Comparison of ENCODE assay signal across 9 cellular contexts in the genomic region with DNA sequence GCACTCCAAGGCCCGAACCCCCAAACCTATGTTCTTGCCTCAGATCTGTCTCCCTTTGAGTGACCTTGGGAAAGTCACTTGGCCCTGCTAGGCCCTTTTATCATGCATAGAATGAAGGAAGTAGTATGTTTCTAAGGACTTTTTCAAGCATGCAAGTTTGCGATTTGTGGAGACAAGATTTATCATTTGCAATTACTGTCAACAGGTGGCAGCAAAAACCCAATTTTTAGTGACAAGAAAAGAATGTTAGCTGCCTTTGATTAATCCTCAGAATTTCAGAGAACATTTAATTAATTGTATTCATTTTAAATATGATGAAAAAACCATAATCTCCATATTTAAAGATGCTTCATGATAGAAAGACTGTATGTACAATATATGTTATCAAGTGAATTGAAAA. TPM values are rescaled to one million over a fixed set of nuclear protein-coding genes. Genes with fewer than 3 reads are reported as not detected.
A peak's percentile ranks its signal among the peaks of the same experiment; 100 is the strongest.
DNase-seq lines count a peak whose midpoint lies in the region; ATAC-seq and TF ChIP-seq lines count a peak whose summit lies in the region.
"Had no signal": no experiment of that assay in that cellular context is flagged by ENCODE, and none has a peak within 500 bp of the region (broad histone marks: within the 10 kb centered on the region; RNA-seq: fewer than 3 reads in every experiment).

No MANE protein-coding gene starts in this region.

- H3K36me3 ChIP-seq in psoas muscle (ENCODE audit: insufficient read depth in 1 of 2, low read depth in 1 of 2) = no peaks in the 10 kb centered on the region

- no peak overlapping the region for H3K27ac ChIP-seq in psoas muscle
- H3K27ac ChIP-seq: skin epidermis had no signal

- H3K27me3 ChIP-seq in psoas muscle (ENCODE audit: insufficient read depth in 3 of 3, low read length in 2 of 3) = peaks cover 0 to 3% (median 0%) of the 10 kb centered on the region in 3 donors

- intact Hi-C loops in psoas muscle (cut with DNase I) = loop anchor here (5.0 kb wide), 2 partner anchors 866 to 871 kb away; no protein-coding TSS in a partner anchor

- H3K9me3 ChIP-seq in psoas muscle = no peaks in the 10 kb centered on the region

- WGBS in psoas muscle, 3 donors = 30 to 41% (median 35%) methylated on average over 2 of the region's 2 CpGs

- ATAC-seq in psoas muscle (no peak), GM19023 (IDR thresholded peaks at IDR 0.05; ENCODE audit: unreplicated experiment) (no peak), GM19328 (IDR thresholded peaks at IDR 0.05; ENCODE audit: unreplicated experiment) (no peak)

- no peaks in the 10 kb centered on the region for H3K4me1 ChIP-seq in psoas muscle

- DNase-seq in NCI-H1417 (lab: John Stamatoyannopoulos, UW) = peak; percentile 8 to 75 (median 41)
- no peak for DNase-seq in NCI-H1417 treated with DMSO at 0.1 percent for 48 hours (lab: John Stamatoyannopoulos, UW)
- peak; percentile 44 for DNase-seq in HPDE6-E6E7 (ENCODE audit: extremely low spot score)
- DNase-seq in RPMI7951 (ENCODE audit: low read depth) = peak; percentile 63
- DNase-seq in epithelial cell of proximal tubule (ENCODE audit: low read depth) = no peak
- no peak for DNase-seq in psoas muscle

- TF ChIP-seq CTCF in epithelial cell of proximal tubule (conservative IDR thresholded peaks at IDR 0.05; ENCODE audit: low read depth, low read length) (peak; percentile 63), psoas muscle (IDR thresholded peaks at IDR 0.05) (peak; percentile 51)

- H3K4me3 ChIP-seq in epithelial cell of proximal tubule (ENCODE audit: low read depth, low read length) (no peak overlapping the region), psoas muscle (no peak overlapping the region)
- H3K4me3 ChIP-seq: skin epidermis had no signal

RNA-seq across cellular contexts. Expression of gene PREP, which starts 28.3 kb away (rescaled TPM):
- total RNA-seq in RPMI7951 (2014; rRNA removed; shearing (Covaris generic)) = 23.6 and 26.1 TPM in 2 replicates
- total RNA-seq in epithelial cell of proximal tubule (9.9 and 13.1 TPM in 2 replicates), psoas muscle (10 to 100 TPM; 44.7 to 67.0 (median 55.0) TPM)
- polyA plus RNA-seq in psoas muscle = 10 to 100 TPM; 31.4 to 66.8 (median 45.7) TPM

Comparison
In these comparisons a context has a peak if more than half of its experiments do, and no peak if none do; other contexts are left out.
1. DNase-seq: peak in NCI-H1417 (3 of 3), HPDE6-E6E7 (single experiment) and RPMI7951 (single experiment); none in NCI-H1417 treated with DMSO at 0.1 percent for 48 hours (single experiment), epithelial cell of proximal tubule (single experiment) and psoas muscle (0 of 2).